ENCODE assay signal across 1 cellular context in genomic region chr4:176921256-176921655, GRCh38.
TF ChIP-seq lines count a peak whose summit lies in the region.

No MANE protein-coding gene starts in this region.

TF ChIP-seq in SK-N-SH, 30 proteins besides CTCF, POLR2A, EP300 and RAD21 (continued from another document):
- no peak for TF ChIP-seq USF1 (IDR thresholded peaks at IDR 0.05; ENCODE audit: borderline replicate concordance, low read depth)
- no peak for TF ChIP-seq REST (IDR thresholded peaks at IDR 0.05; ENCODE audit: low read depth, low read length)
- TF ChIP-seq EZH2phosphoT487 (IDR thresholded peaks at IDR 0.05; ENCODE audit: borderline replicate concordance, low read depth): no peak
- TF ChIP-seq ZBTB33 (IDR thresholded peaks at IDR 0.05; ENCODE audit: borderline replicate concordance, low read depth): no peak
- TF ChIP-seq MXI1 (IDR thresholded peaks at IDR 0.05; ENCODE audit: low read depth, low read length): no peak
